ENCODE assay signal across 1 cellular context in genomic region chr20:47711046-47711752, GRCh38.
TF ChIP-seq lines count a peak whose summit lies in the region.

No MANE protein-coding gene starts in this region.

TF ChIP-seq in HepG2, 621 proteins besides CTCF, POLR2A, EP300 and RAD21 (continued from another document and continues in another):
- TF ChIP-seq SETDB1 (CRISPR knock-in tag; IDR thresholded peaks at IDR 0.05; ENCODE audit: borderline replicate concordance) (no peak), ZFX (CRISPR knock-in tag; IDR thresholded peaks at IDR 0.05; ENCODE audit: low read depth) (peak; percentile 67), RNF2 (conservative IDR thresholded peaks at IDR 0.05; ENCODE audit: low read depth) (peak; percentile 86), ZNF207 (IDR thresholded peaks at IDR 0.05; ENCODE audit: borderline replicate concordance) (no peak), BRCA1 (CRISPR knock-in tag; IDR thresholded peaks at IDR 0.05) (no peak), GATA4 (IDR thresholded peaks at IDR 0.05; ENCODE audit: borderline replicate concordance, low read depth) (no peak), HOXA5 (CRISPR knock-in tag; IDR thresholded peaks at IDR 0.05) (no peak), PRPF4 (IDR thresholded peaks at IDR 0.05; ENCODE audit: low read depth, low read length, poor library complexity, severe bottlenecking) (peak; percentile 39), CENPT (CRISPR knock-in tag; IDR thresholded peaks at IDR 0.05; ENCODE audit: low read depth) (peak; percentile 79; the same call in 1 of the 2 replicates), ZUFSP (CRISPR knock-in tag; IDR thresholded peaks at IDR 0.05; ENCODE audit: borderline replicate concordance) (no peak), FOXA1 (IDR thresholded peaks at IDR 0.05) (no peak), FOXA1 (CRISPR knock-in tag; IDR thresholded peaks at IDR 0.05) (peak; percentile 80), RFXAP (CRISPR knock-in tag; IDR thresholded peaks at IDR 0.05; ENCODE audit: borderline replicate concordance) (peak; percentile 92; the same call in 1 of the 2 replicates), KLF6 (CRISPR knock-in tag; IDR thresholded peaks at IDR 0.05) (no peak), ZNF44 (CRISPR knock-in tag; IDR thresholded peaks at IDR 0.05) (peak; percentile 87; the same call in 1 of the 2 replicates), ZNF350 (CRISPR knock-in tag; IDR thresholded peaks at IDR 0.05; ENCODE audit: borderline replicate concordance, low read depth) (no peak), NR3C1 (CRISPR knock-in tag; IDR thresholded peaks at IDR 0.05) (no peak), ZNF232 (CRISPR knock-in tag; IDR thresholded peaks at IDR 0.05; ENCODE audit: borderline replicate concordance) (no peak), EHMT2 (IDR thresholded peaks at IDR 0.05; ENCODE audit: borderline replicate concordance, low read depth, low read length) (peak; percentile 90; the same call in 1 of the 2 replicates), ZNF572 (CRISPR knock-in tag; IDR thresholded peaks at IDR 0.05) (no peak), ZNF768 (CRISPR knock-in tag; IDR thresholded peaks at IDR 0.05) (peak; percentile 48; the same call in 1 of the 2 replicates), ZNF430 (CRISPR knock-in tag; IDR thresholded peaks at IDR 0.05) (peak; percentile 88), POLR2G (IDR thresholded peaks at IDR 0.05; ENCODE audit: low read depth, low read length) (no peak), PAF1 (CRISPR knock-in tag; IDR thresholded peaks at IDR 0.05) (no peak), ZNF891 (CRISPR knock-in tag; IDR thresholded peaks at IDR 0.05) (peak; percentile 33; the same call in 1 of the 2 replicates), ZNF274 (CRISPR knock-in tag; IDR thresholded peaks at IDR 0.05) (peak; percentile 79; the same call in 1 of the 2 replicates), ZNF619 (CRISPR knock-in tag; IDR thresholded peaks at IDR 0.05) (no peak), KIAA2018 (CRISPR knock-in tag; IDR thresholded peaks at IDR 0.05; ENCODE audit: borderline replicate concordance) (no peak), CAMTA2 (CRISPR knock-in tag; IDR thresholded peaks at IDR 0.05; ENCODE audit: borderline replicate concordance) (peak; percentile 32; the same call in 1 of the 2 replicates), ELF3 (CRISPR knock-in tag; IDR thresholded peaks at IDR 0.05) (peak; percentile 87), ARNT (IDR thresholded peaks at IDR 0.05) (no peak), SSRP1 (CRISPR knock-in tag; IDR thresholded peaks at IDR 0.05) (no peak), ZNF530 (CRISPR knock-in tag; IDR thresholded peaks at IDR 0.05; ENCODE audit: low read depth) (no peak), PRDM10 (CRISPR knock-in tag; IDR thresholded peaks at IDR 0.05; ENCODE audit: low read depth) (peak; percentile 85; the same call in 1 of the 2 replicates)
- TF ChIP-seq, protein P1, sequence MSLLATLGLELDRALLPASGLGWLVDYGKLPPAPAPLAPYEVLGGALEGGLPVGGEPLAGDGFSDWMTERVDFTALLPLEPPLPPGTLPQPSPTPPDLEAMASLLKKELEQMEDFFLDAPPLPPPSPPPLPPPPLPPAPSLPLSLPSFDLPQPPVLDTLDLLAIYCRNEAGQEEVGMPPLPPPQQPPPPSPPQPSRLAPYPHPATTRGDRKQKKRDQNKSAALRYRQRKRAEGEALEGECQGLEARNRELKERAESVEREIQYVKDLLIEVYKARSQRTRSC (CRISPR knock-in tag; IDR thresholded peaks at IDR 0.05; ENCODE audit: low read depth): no peak
- TF ChIP-seq, protein P2, sequence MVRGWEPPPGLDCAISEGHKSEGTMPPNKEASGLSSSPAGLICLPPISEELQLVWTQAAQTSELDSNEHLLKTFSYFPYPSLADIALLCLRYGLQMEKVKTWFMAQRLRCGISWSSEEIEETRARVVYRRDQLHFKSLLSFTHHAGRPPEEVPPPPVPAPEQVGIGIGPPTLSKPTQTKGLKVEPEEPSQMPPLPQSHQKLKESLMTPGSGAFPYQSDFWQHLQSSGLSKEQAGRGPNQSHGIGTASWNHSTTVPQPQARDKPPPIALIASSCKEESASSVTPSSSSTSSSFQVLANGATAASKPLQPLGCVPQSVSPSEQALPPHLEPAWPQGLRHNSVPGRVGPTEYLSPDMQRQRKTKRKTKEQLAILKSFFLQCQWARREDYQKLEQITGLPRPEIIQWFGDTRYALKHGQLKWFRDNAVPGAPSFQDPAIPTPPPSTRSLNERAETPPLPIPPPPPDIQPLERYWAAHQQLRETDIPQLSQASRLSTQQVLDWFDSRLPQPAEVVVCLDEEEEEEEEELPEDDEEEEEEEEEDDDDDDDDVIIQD (CRISPR knock-in tag; IDR thresholded peaks at IDR 0.05; ENCODE audit: low read depth): peak; percentile 71; the same call in 1 of the 2 replicates
- TF ChIP-seq, protein P3, sequence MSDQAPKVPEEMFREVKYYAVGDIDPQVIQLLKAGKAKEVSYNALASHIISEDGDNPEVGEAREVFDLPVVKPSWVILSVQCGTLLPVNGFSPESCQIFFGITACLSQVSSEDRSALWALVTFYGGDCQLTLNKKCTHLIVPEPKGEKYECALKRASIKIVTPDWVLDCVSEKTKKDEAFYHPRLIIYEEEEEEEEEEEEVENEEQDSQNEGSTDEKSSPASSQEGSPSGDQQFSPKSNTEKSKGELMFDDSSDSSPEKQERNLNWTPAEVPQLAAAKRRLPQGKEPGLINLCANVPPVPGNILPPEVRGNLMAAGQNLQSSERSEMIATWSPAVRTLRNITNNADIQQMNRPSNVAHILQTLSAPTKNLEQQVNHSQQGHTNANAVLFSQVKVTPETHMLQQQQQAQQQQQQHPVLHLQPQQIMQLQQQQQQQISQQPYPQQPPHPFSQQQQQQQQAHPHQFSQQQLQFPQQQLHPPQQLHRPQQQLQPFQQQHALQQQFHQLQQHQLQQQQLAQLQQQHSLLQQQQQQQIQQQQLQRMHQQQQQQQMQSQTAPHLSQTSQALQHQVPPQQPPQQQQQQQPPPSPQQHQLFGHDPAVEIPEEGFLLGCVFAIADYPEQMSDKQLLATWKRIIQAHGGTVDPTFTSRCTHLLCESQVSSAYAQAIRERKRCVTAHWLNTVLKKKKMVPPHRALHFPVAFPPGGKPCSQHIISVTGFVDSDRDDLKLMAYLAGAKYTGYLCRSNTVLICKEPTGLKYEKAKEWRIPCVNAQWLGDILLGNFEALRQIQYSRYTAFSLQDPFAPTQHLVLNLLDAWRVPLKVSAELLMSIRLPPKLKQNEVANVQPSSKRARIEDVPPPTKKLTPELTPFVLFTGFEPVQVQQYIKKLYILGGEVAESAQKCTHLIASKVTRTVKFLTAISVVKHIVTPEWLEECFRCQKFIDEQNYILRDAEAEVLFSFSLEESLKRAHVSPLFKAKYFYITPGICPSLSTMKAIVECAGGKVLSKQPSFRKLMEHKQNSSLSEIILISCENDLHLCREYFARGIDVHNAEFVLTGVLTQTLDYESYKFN (CRISPR knock-in tag; conservative IDR thresholded peaks at IDR 0.05): peak; percentile 93
- TF ChIP-seq, protein P4, sequence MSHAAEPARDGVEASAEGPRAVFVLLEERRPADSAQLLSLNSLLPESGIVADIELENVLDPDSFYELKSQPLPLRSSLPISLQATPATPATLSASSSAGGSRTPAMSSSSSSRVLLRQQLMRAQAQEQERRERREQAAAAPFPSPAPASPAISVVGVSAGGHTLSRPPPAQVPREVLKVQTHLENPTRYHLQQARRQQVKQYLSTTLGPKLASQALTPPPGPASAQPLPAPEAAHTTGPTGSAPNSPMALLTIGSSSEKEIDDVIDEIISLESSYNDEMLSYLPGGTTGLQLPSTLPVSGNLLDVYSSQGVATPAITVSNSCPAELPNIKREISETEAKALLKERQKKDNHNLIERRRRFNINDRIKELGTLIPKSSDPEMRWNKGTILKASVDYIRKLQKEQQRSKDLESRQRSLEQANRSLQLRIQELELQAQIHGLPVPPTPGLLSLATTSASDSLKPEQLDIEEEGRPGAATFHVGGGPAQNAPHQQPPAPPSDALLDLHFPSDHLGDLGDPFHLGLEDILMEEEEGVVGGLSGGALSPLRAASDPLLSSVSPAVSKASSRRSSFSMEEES (CRISPR knock-in tag; IDR thresholded peaks at IDR 0.05): peak; percentile 94
